Comparison of ENCODE assay signal across 10 cellular contexts in the genomic region with DNA sequence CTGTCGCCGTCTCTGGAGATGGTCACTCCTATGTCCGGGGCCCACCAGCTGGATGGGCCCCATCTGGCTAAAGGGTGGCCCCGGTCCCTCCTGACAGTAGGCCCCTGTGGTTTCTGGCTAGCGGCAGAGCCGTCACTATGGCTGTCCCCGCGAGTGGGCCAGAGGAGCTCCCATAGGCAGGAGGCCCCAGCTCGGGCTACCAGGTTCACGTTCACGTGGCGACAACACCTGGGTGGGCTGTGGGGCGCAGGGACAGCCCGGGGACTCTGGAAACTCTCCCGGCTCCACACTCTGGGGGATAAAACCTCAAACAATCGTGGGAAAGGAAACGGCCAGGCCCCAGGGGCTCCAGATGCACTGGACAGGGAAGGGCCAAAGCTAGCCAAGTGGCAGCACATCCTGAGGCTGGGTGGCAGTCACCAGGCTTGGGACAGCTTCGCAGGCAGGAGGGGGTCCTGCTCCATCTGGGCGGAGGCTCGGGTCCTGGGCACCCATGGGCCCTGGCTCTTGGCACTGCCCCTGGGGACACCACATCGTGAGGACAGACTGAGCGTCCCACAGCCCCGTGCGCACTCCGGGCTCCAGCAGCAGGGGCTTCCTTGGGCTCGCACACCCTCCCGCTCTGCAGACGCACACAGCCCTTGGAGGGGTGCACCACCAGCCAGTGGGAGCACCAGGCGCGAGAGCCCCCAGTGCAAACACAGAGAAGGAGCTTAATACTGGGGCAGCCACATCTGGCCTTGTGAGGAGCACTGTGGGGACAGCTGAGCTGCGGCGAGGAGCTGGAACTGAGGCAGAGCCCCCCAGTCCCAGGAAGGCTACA. TPM values are rescaled to one million over a fixed set of nuclear protein-coding genes. Genes with fewer than 3 reads are reported as not detected.
DNase-seq lines count a peak whose midpoint lies in the region; ATAC-seq and TF ChIP-seq lines count a peak whose summit lies in the region.
"Had no signal": no experiment of that assay in that cellular context is flagged by ENCODE, and none has a peak within 500 bp of the region (broad histone marks: within the 10 kb centered on the region; RNA-seq: fewer than 3 reads in every experiment).

No MANE protein-coding gene starts in this region.

- H3K79me1 ChIP-seq in IMR-90 (ENCODE audit: low read depth in 1 of 2, low read length in 2 of 2) = peaks cover 15 to 55% of the 10 kb centered on the region in 2 experiments

- H4K91ac ChIP-seq in IMR-90 (ENCODE audit: insufficient read depth, low read depth, low read length) = peak overlapping the region; percentile 59; the same call in 1 of the 2 replicates

- H3K18ac ChIP-seq in IMR-90 (ENCODE audit: low read depth, low read length) = no peak overlapping the region

- peak overlapping the region; percentile 79 for H2BK5ac ChIP-seq in IMR-90 (ENCODE audit: low read depth, low read length, poor library complexity, severe bottlenecking)

- TF ChIP-seq POLR2A in IMR-90 (IDR thresholded peaks at IDR 0.05; ENCODE audit: low read depth, low read length) = no peak

- peak overlapping the region; percentile 67 to 94; a peak in 2 of 4 replicates for H4K8ac ChIP-seq in IMR-90 (ENCODE audit: low read depth in 2 of 2, low read length in 2 of 2)

- TF ChIP-seq CTCF in IMR-90 (conservative IDR thresholded peaks at IDR 0.05; ENCODE audit: low read depth, low read length) (no peak), foreskin fibroblast (IDR thresholded peaks at IDR 0.05; ENCODE audit: low read depth, low read length) (no peak)

- H3K23ac ChIP-seq in IMR-90 (ENCODE audit: low read depth, low read length) = no peak overlapping the region

- WGBS in IMR-90 (ENCODE audit: extremely low coverage in 2 of 2, insufficient read length in 1 of 2), 2 experiments = 79% methylated on average over 18 of the region's 32 CpGs; no CpG with 5 or more reads in 1 of the 2 experiments

- peaks cover 29% of the 10 kb centered on the region for H3K36me3 ChIP-seq in IMR-90 (ENCODE audit: control insufficient read depth, insufficient read depth, low read length)
- H3K36me3 ChIP-seq in effector memory CD4-positive, alpha-beta T cell (ENCODE audit: control insufficient read depth, insufficient read depth, low read length) = peaks cover 34% of the 10 kb centered on the region

- BruUV-seq in IMR-90 (replicated peaks; lab: Mats Ljungman, UMichigan) = no TSS peak

- CTCF ChIA-PET in IMR-90 (lab: Yijun Ruan, JAX) = no interaction called here

- H3K4ac ChIP-seq in IMR-90 (ENCODE audit: low read depth, low read length) = peak overlapping the region; percentile 96

- no peak for ATAC-seq in IMR-90 (ENCODE audit: low read depth)
- no peak for ATAC-seq in activated CD4-positive, CD25-positive, alpha-beta regulatory T cell treated with anti-CD3 and anti-CD28 coated beads, Interleukin-2, amount 50 U/mL, for 24 hours

- no peaks in the 10 kb centered on the region for H3K27me3 ChIP-seq in IMR-90 (ENCODE audit: control insufficient read depth, insufficient read depth, low read length)
- no peaks in the 10 kb centered on the region for H3K27me3 ChIP-seq in effector memory CD4-positive, alpha-beta T cell (replicated peaks; ENCODE audit: control insufficient read depth, insufficient read depth, low read length, poor library complexity, severe bottlenecking)

- H3K4me3 ChIP-seq in IMR-90 (ENCODE audit: insufficient read depth, low read depth, low read length) = no peak overlapping the region
- H3K4me3 ChIP-seq in effector memory CD4-positive, alpha-beta T cell (ENCODE audit: insufficient read depth, low read depth, low read length, poor library complexity, severe bottlenecking) = peak overlapping the region; percentile 80
- H3K4me3 ChIP-seq in foreskin fibroblast (ENCODE audit: low read depth in 1 of 2, low read length in 2 of 2) = no peak overlapping the region
- H3K4me3 ChIP-seq: mucosa of descending colon had no signal

- no peaks in the 10 kb centered on the region for H3K9me3 ChIP-seq in IMR-90 (ENCODE audit: control insufficient read depth, insufficient read depth, low read length)
- no peaks in the 10 kb centered on the region for H3K9me3 ChIP-seq in effector memory CD4-positive, alpha-beta T cell (ENCODE audit: control insufficient read depth, low read length)
- H3K9me3 ChIP-seq: mucosa of descending colon had no signal

- TF ChIP-seq RAD21 in IMR-90 (IDR thresholded peaks at IDR 0.05; ENCODE audit: low read length) = no peak

- in situ Hi-C loops in IMR-90 (cut with MboI; ENCODE audit: low sequenced_read_pairs) = no loop called here

- no peak overlapping the region for H3K4me2 ChIP-seq in IMR-90 (ENCODE audit: low read depth, low read length)

- dilution Hi-C loops in IMR-90 (cut with HindIII; ENCODE audit: low sequenced_read_pairs, unreplicated experiment) = no loop called here

- H2AK9ac ChIP-seq in IMR-90 (replicated peaks; ENCODE audit: low read depth, low read length, poor library complexity) = peak overlapping the region; percentile 98

- no peak overlapping the region for H3K9ac ChIP-seq in IMR-90 (ENCODE audit: low read depth, low read length)

- DNase-seq in IMR-90 = no peak
- peak; percentile 12 for DNase-seq in activated CD4-positive, alpha-beta T cell treated with anti-CD3 and anti-CD28 coated beads, Interleukin-2, amount 50 U/mL, for 1 hour
- DNase-seq in effector memory CD4-positive, alpha-beta T cell = no peak
- peak; percentile 17 for DNase-seq in stimulated activated CD4-positive, alpha-beta T cell treated with anti-CD3 and anti-CD28 coated beads, Interleukin-4, amount 100 ng/mL, for 24 hours
- no peak for DNase-seq in kidney tubule cell (ENCODE audit: low spot score)
- DNase-seq in foreskin fibroblast = no peak
- DNase-seq in NCI-H510A (lab: John Stamatoyannopoulos, UW) = no peak
- DNase-seq: NCI-H1417 had no signal

- intact Hi-C loops in IMR-90 (cut with micrococcal nuclease) = loop anchor here (1.0 kb wide), 1 partner anchor 15 kb away; a partner anchor contains a TSS

- peak overlapping the region; percentile 85; the same call in 1 of the 2 replicates for H2BK120ac ChIP-seq in IMR-90 (ENCODE audit: low read depth, low read length)

- no peak overlapping the region for H2AFZ ChIP-seq in IMR-90 (replicated peaks; ENCODE audit: low read length, poor library complexity)

- POLR2A ChIA-PET in IMR-90 (lab: Charles Lee; ENCODE audit: unreplicated experiment) = no interaction called here

- H3K27ac ChIP-seq in IMR-90 (ENCODE audit: insufficient read depth, low read length) = peak overlapping the region; percentile 74
- peak overlapping the region; percentile 88 for H3K27ac ChIP-seq in effector memory CD4-positive, alpha-beta T cell (ENCODE audit: insufficient read depth, low read length, poor library complexity, severe bottlenecking)

- H2BK15ac ChIP-seq in IMR-90 (ENCODE audit: low read depth, low read length) = no peak overlapping the region

- H3K14ac ChIP-seq in IMR-90 (replicated peaks; ENCODE audit: low read depth, low read length) = no peak overlapping the region

- peaks cover 14% of the 10 kb centered on the region for H3K4me1 ChIP-seq in IMR-90 (ENCODE audit: control insufficient read depth, insufficient read depth, low read length)
- H3K4me1 ChIP-seq in effector memory CD4-positive, alpha-beta T cell (ENCODE audit: control insufficient read depth, insufficient read depth, low read length, poor library complexity, severe bottlenecking) = peaks cover 80% of the 10 kb centered on the region

- H2AK5ac ChIP-seq in IMR-90 (ENCODE audit: low read depth, low read length) = peak overlapping the region; percentile 98

- H3K56ac ChIP-seq in IMR-90 (ENCODE audit: extremely low read depth, insufficient read depth, low read length) = no peak overlapping the region

- H3K9me1 ChIP-seq in IMR-90 (ENCODE audit: insufficient read depth, low read length) = no peaks in the 10 kb centered on the region; the same call in none of the 2 replicates

- no peak overlapping the region; the same call in 1 of the 2 replicates for H2BK20ac ChIP-seq in IMR-90 (ENCODE audit: low read depth, low read length)

- no peaks in the 10 kb centered on the region; the same call in 1 of the 2 replicates for H4K20me1 ChIP-seq in IMR-90 (ENCODE audit: insufficient read depth, low read length)

- H4K5ac ChIP-seq in IMR-90 (ENCODE audit: low read depth, low read length) = no peak overlapping the region; the same call in 1 of the 2 replicates

TF ChIP-seq in IMR-90, 13 proteins besides CTCF, POLR2A, EP300 and RAD21 (continues in another document):
- TF ChIP-seq, protein P1, sequence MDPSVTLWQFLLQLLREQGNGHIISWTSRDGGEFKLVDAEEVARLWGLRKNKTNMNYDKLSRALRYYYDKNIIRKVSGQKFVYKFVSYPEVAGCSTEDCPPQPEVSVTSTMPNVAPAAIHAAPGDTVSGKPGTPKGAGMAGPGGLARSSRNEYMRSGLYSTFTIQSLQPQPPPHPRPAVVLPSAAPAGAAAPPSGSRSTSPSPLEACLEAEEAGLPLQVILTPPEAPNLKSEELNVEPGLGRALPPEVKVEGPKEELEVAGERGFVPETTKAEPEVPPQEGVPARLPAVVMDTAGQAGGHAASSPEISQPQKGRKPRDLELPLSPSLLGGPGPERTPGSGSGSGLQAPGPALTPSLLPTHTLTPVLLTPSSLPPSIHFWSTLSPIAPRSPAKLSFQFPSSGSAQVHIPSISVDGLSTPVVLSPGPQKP (IDR thresholded peaks at IDR 0.05; ENCODE audit: borderline replicate concordance, low read depth, low read length) = no peak
- TF ChIP-seq RCOR1 (IDR thresholded peaks at IDR 0.05; ENCODE audit: insufficient replicate concordance, low read length) (no peak), MAFK (IDR thresholded peaks at IDR 0.05; ENCODE audit: low read depth, low read length) (no peak)

RNA-seq across cellular contexts. Expression of a gene that starts 4.5 kb away (rescaled TPM):
- total RNA-seq in IMR-90 (2012; rRNA removed) = 6.9 and 8.1 TPM in 2 replicates
- polyA plus RNA-seq in IMR-90 (2012; rRNA removed) = 17.4 and 24.1 TPM in 2 replicates
- 13.4 and 20.8 TPM in 2 replicates for polyA plus RNA-seq in IMR-90 (2012; cell fraction: cytosol; rRNA removed)
- polyA plus RNA-seq in IMR-90 (2012; cell fraction: nucleus; rRNA removed; ENCODE audit: low replicate concordance) = 31.6 and 83.7 TPM in 2 replicates

RNA-seq across cellular contexts. Expression of a gene that starts 4.6 kb away (rescaled TPM):
- 12.8 and 12.9 TPM in 2 replicates for total RNA-seq in IMR-90 (2012; rRNA removed)
- polyA plus RNA-seq in IMR-90 (2012; rRNA removed) = 18.4 and 23.4 TPM in 2 replicates
- polyA plus RNA-seq in IMR-90 (2012; cell fraction: cytosol; rRNA removed) = 16.4 and 19.7 TPM in 2 replicates
- polyA plus RNA-seq in IMR-90 (2012; cell fraction: nucleus; rRNA removed; ENCODE audit: low replicate concordance) = 25.5 and 154 TPM in 2 replicates

RNA-seq across cellular contexts. Expression of a gene that starts 15.4 kb away (rescaled TPM):
- not detected in 2 replicates for total RNA-seq in IMR-90 (2012; rRNA removed)
- polyA plus RNA-seq in IMR-90 (2012; rRNA removed) = 0.21 and 0.34 TPM in 2 replicates
- 0.19 and 0.21 TPM in 2 replicates for polyA plus RNA-seq in IMR-90 (2012; cell fraction: cytosol; rRNA removed)
- polyA plus RNA-seq in IMR-90 (2012; cell fraction: nucleus; rRNA removed; ENCODE audit: low replicate concordance) = 0.11 and 0.23 TPM in 2 replicates

RNA-seq across cellular contexts. Expression of a gene that starts 38.9 kb away (rescaled TPM):
- total RNA-seq in IMR-90 (2012; rRNA removed) = 17.2 and 18.3 TPM in 2 replicates
- polyA plus RNA-seq in IMR-90 (2012; rRNA removed) = 28.4 and 33.1 TPM in 2 replicates
- 28.1 and 45.4 TPM in 2 replicates for polyA plus RNA-seq in IMR-90 (2012; cell fraction: cytosol; rRNA removed)
- 63.8 and 197 TPM in 2 replicates for polyA plus RNA-seq in IMR-90 (2012; cell fraction: nucleus; rRNA removed; ENCODE audit: low replicate concordance)

RNA-seq across cellular contexts. Expression of a gene that starts 50.9 kb away (rescaled TPM):
- total RNA-seq in IMR-90 (2012; rRNA removed) = 65.6 and 90.5 TPM in 2 replicates
- polyA plus RNA-seq in IMR-90 (2012; rRNA removed) = 169 and 228 TPM in 2 replicates
- 205 and 351 TPM in 2 replicates for polyA plus RNA-seq in IMR-90 (2012; cell fraction: cytosol; rRNA removed)
- polyA plus RNA-seq in IMR-90 (2012; cell fraction: nucleus; rRNA removed; ENCODE audit: low replicate concordance) = 119 and 281 TPM in 2 replicates

Comparison
In these comparisons a context has a peak if more than half of its experiments do, and no peak if none do; other contexts are left out.
1. DNase-seq: peak in activated CD4-positive, alpha-beta T cell treated with anti-CD3 and anti-CD28 coated beads, Interleukin-2, amount 50 U/mL, for 1 hour (single experiment) and stimulated activated CD4-positive, alpha-beta T cell treated with anti-CD3 and anti-CD28 coated beads, Interleukin-4, amount 100 ng/mL, for 24 hours (single experiment); none in IMR-90 (single experiment), effector memory CD4-positive, alpha-beta T cell (0 of 3), kidney tubule cell (single experiment), foreskin fibroblast (0 of 2) and NCI-H510A (single experiment).